Comparison of ENCODE assay signal across 32 cellular contexts in genomic region chr11:101612481-101612880, GRCh38. TPM values are rescaled to one million over a fixed set of nuclear protein-coding genes. Genes with fewer than 3 reads are reported as not detected.
"Had no signal": no experiment of that assay in that cellular context is flagged by ENCODE, and none has a peak within 500 bp of the region (broad histone marks: within the 10 kb centered on the region; RNA-seq: fewer than 3 reads in every experiment).

No MANE protein-coding gene starts in this region.

- H3K36me3 ChIP-seq: ascending aorta, MG63, Peyer's patch, SJSA1 had no signal

- H3K4me1 ChIP-seq: ascending aorta, body of pancreas, Peyer's patch, SJSA1 had no signal

- ATAC-seq: activated CD8-positive, alpha-beta memory T cell treated with anti-CD3 and anti-CD28 coated beads, Interleukin-2, amount 10 ng/mL, durations not matched to agents 7 days and 5 days; body of pancreas; SK-N-SH treated with all-trans-retinoic acid at 6 μM for 48 hours; T-helper 17 cell had no signal

- H3K27ac ChIP-seq: ascending aorta, body of pancreas, coronary artery, Peyer's patch, RWPE1, SJSA1 had no signal

- H3K4me3 ChIP-seq: ascending aorta, body of pancreas, coronary artery, MG63, Peyer's patch, SJSA1 had no signal

- H3K27me3 ChIP-seq: ascending aorta, body of pancreas, MG63, Peyer's patch, SJSA1 had no signal

- DNase-seq: activated B cell treated with CpG ODN at 0.5 μM for 24 hours; activated CD4-positive, alpha-beta T cell treated with anti-CD3 and anti-CD28 coated beads for 1 hour; activated CD4-positive, alpha-beta T cell treated with anti-CD3 and anti-CD28 coated beads, Interleukin-2, amount 50 U/mL, for 48 hours; activated CD8-positive, alpha-beta memory T cell treated with anti-CD3 and anti-CD28 coated beads, Interleukin-2, amount 10 ng/mL, durations not matched to agents 7 days and 5 days; activated effector memory CD4-positive, alpha-beta T cell treated with Interleukin-2 at 50 U/mL for 16 hours; activated naive CD4-positive, alpha-beta T cell; activated T-cell treated with anti-CD3 and anti-CD28 coated beads, Interleukin-2, amount 50 U/mL, for 24 hours; amniotic stem cell; body of pancreas; central memory CD4-positive, alpha-beta T cell; MG63; NCI-H1105 treated with DMSO at 0.1 percent for 48 hours; NCI-H1436 treated with DMSO at 0.1 percent for 48 hours; NCI-H187; NCI-H2107; NCI-H2171 treated with DMSO at 0.1 percent for 48 hours; NCI-H345; NCI-H510A; NCI-H526 treated with DMSO at 0.1 percent for 48 hours; NCI-H82; NK-92 treated with Interleukin-12 subunit alpha and Interleukin-12 subunit beta, amount 100 ng/mL, for 24 hours; Peyer's patch; SHP77; T-helper 17 cell; T-helper 9 cell had no signal

- H3K9me3 ChIP-seq: ascending aorta, body of pancreas, MG63, Peyer's patch, SJSA1 had no signal

RNA-seq across cellular contexts. Expression of gene TRPC6, which starts 28.7 kb away (rescaled TPM):
- total RNA-seq: activated B cell treated with CpG ODN at 0.5 μM for 24 hours; activated CD4-positive, alpha-beta T cell treated with anti-CD3 and anti-CD28 coated beads, Interleukin-2, amount 10 ng/mL, durations not matched to agents 24 days and 14 days; activated CD8-positive, alpha-beta memory T cell treated with anti-CD3 and anti-CD28 coated beads, Interleukin-2, amount 10 ng/mL, durations not matched to agents 7 days and 5 days; activated T-helper 1 cell treated with anti-CD3 and anti-CD28 coated beads, Interleukin-12 subunit alpha, Interleukin-12 subunit beta, Interleukin-2, Interleukin-4 antibody, amounts not matched to agents 30 ng/mL and 10 ng/mL and 1 ng/mL, durations not matched to agents 14 hours and 24 hours and 36 hours had no signal
